Comparison of ENCODE assay signal across 1 cellular context in genomic region chr1:160124709-160125478, GRCh38.
TF ChIP-seq lines count a peak whose summit lies in the region.

No MANE protein-coding gene starts in this region.

TF ChIP-seq in H1, 55 proteins besides CTCF, POLR2A, EP300 and RAD21:
- TF ChIP-seq USF2 (IDR thresholded peaks at IDR 0.05; ENCODE audit: low read length) = no peak
- no peak for TF ChIP-seq BRCA1 (IDR thresholded peaks at IDR 0.05; ENCODE audit: low read depth, low read length)
- no peak for TF ChIP-seq MAFK (IDR thresholded peaks at IDR 0.05; ENCODE audit: low read depth, low read length)
- no peak for TF ChIP-seq E2F6 (IDR thresholded peaks at IDR 0.05)
- no peak for TF ChIP-seq NRF1 (IDR thresholded peaks at IDR 0.05; ENCODE audit: low read depth, low read length)
- TF ChIP-seq KDM1A (IDR thresholded peaks at IDR 0.05; ENCODE audit: borderline replicate concordance, low read length) = no peak
- no peak for TF ChIP-seq TEAD4 (IDR thresholded peaks at IDR 0.05; ENCODE audit: low read depth, low read length)
- TF ChIP-seq BACH1 (IDR thresholded peaks at IDR 0.05; ENCODE audit: low read length) = no peak
- TF ChIP-seq NANOG (IDR thresholded peaks at IDR 0.05; ENCODE audit: insufficient read depth, low read depth, low read length, poor library complexity, severe bottlenecking) = no peak
- no peak for TF ChIP-seq HDAC2 (IDR thresholded peaks at IDR 0.05; ENCODE audit: borderline replicate concordance in 1 of 2, low read depth in 2 of 2, low read length in 2 of 2)
- no peak for TF ChIP-seq SP2 (IDR thresholded peaks at IDR 0.05; ENCODE audit: low read length)
- TF ChIP-seq GABPA (IDR thresholded peaks at IDR 0.05; ENCODE audit: borderline replicate concordance, insufficient read depth, low read length) = no peak
- TF ChIP-seq SIX5 (IDR thresholded peaks at IDR 0.05; ENCODE audit: low read depth, low read length) = no peak
- no peak for TF ChIP-seq ATF2 (IDR thresholded peaks at IDR 0.05; ENCODE audit: low read length)
- no peak for TF ChIP-seq SP1 (IDR thresholded peaks at IDR 0.05; ENCODE audit: low read depth, low read length)
- no peak for TF ChIP-seq EZH2 (IDR thresholded peaks at IDR 0.05; ENCODE audit: low read depth, low read length, severe bottlenecking)
- no peak for TF ChIP-seq ATF3 (IDR thresholded peaks at IDR 0.05; ENCODE audit: insufficient read depth, low read depth, low read length)
- TF ChIP-seq TCF12 (IDR thresholded peaks at IDR 0.05; ENCODE audit: low read depth, low read length) = no peak
- no peak for TF ChIP-seq HDAC6 (IDR thresholded peaks at IDR 0.05; ENCODE audit: low read depth, low read length)
